In genomic region chr5:139638090-139638735, GRCh38 we compare ENCODE assay signal across 8 cellular contexts. TPM values are rescaled to one million over a fixed set of nuclear protein-coding genes. Genes with fewer than 3 reads are reported as not detected.
DNase-seq lines count a peak whose midpoint lies in the region; ATAC-seq lines count a peak whose summit lies in the region.

No MANE protein-coding gene starts in this region.

- peaks cover 55% of the 10 kb centered on the region for H3K4me1 ChIP-seq in skeletal muscle satellite cell (ENCODE audit: control insufficient read depth, insufficient read depth, low read length)

- H3K9ac ChIP-seq in skeletal muscle satellite cell (ENCODE audit: low read depth, low read length): peak overlapping the region; percentile 88

- peak overlapping the region; percentile 67 for H3K4me3 ChIP-seq in skeletal muscle satellite cell (ENCODE audit: low read length)

- no peaks in the 10 kb centered on the region for H3K36me3 ChIP-seq in skeletal muscle satellite cell (ENCODE audit: insufficient read depth, low read length)

- no peaks in the 10 kb centered on the region for H3K27me3 ChIP-seq in skeletal muscle satellite cell (ENCODE audit: control insufficient read depth, insufficient read depth, low read length)

- H3K4me2 ChIP-seq in skeletal muscle satellite cell (ENCODE audit: low read length): peak overlapping the region; percentile 78

- no peaks in the 10 kb centered on the region for H3K9me3 ChIP-seq in skeletal muscle satellite cell (replicated peaks; ENCODE audit: low read length)

- DNase-seq in D341Med (ENCODE audit: low spot score) (peak; percentile 68), NCI-H345 treated with DMSO at 0.1 percent for 48 hours (lab: John Stamatoyannopoulos, UW; ENCODE audit: unreplicated experiment) (peak; percentile 72), caudate nucleus (lab: John Stamatoyannopoulos, UW) (peak in 58 of 61 donors; percentile 47 to 89 (median 76)), inferior parietal cortex (ENCODE audit: extremely low spot score) (peak; percentile 62), HuH-7 (ENCODE audit: low spot score) (no peak)
- DNase-seq in stimulated activated CD4-positive, alpha-beta T cell treated with anti-CD3 and anti-CD28 coated beads, Interleukin-12 subunit alpha, Interleukin-12 subunit beta, amount 100 ng/mL, for 4 hours: no peak

- peak overlapping the region; percentile 76 for H3K27ac ChIP-seq in caudate nucleus (ENCODE audit: low read depth, low read length)

- peak; percentile 15 for ATAC-seq in GM19468 (IDR thresholded peaks at IDR 0.05; ENCODE audit: extremely low read depth, unreplicated experiment)

RNA-seq across cellular contexts. Expression of gene CXXC5, which starts 9.9 kb away (rescaled TPM):
- total RNA-seq in skeletal muscle satellite cell (2012; rRNA removed): 101 and 157 TPM in 2 replicates

Comparison
In these comparisons a context has a peak if more than half of its experiments do, and no peak if none do; other contexts are left out.
1. DNase-seq: peak in D341Med (single experiment), NCI-H345 treated with DMSO at 0.1 percent for 48 hours (single experiment), caudate nucleus (58 of 61) and inferior parietal cortex (single experiment); none in stimulated activated CD4-positive, alpha-beta T cell treated with anti-CD3 and anti-CD28 coated beads, Interleukin-12 subunit alpha, Interleukin-12 subunit beta, amount 100 ng/mL, for 4 hours (single experiment) and HuH-7 (single experiment).